ENCODE assay signal across 20 cellular contexts in the genomic region with DNA sequence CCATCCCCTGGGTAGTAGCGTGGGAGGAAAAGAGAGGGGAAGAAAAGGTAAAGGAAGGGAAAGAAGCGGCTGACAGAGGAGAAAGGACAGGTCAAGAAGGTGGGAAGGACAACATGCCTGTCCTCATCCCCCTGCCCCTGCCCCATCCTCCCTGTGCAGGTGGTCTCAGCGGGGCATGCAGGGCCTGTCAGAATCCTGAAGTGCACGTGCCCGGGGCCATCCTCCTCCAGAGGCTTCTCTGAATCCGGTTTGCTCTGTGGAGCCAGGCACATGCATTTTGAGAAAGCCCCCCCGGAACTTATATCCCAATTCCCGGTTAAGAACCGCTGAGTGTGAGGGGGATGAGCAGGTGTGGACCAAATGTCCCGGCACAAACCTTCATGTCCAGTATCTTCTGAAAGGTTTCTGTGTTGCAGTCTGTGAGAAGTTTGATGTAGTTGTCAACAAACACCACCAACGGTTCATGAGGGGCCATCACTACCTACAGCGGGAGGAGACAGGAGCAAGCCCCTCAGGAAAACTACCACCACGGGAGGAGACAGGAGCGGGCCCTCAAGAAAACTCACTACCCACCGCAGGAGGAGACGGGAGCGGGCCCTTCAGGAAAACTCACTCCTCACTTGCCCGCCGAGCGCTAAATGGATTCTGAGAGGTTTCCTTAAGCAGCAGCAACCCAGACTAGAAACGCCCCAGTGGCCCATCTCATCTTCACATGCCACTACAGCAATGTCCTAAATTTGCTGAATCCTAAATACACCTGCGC.
"Had no signal": no experiment of that assay in that cellular context is flagged by ENCODE, and none has a peak within 500 bp of the region (broad histone marks: within the 10 kb centered on the region; RNA-seq: fewer than 3 reads in every experiment).

No MANE protein-coding gene starts in this region.

- H3K27ac ChIP-seq: coronary artery had no signal

- H3K27ac Mint-ChIP-seq: activated CD4-positive, alpha-beta T cell treated with anti-CD3 and anti-CD28 coated beads, Interleukin-2, amount 10 ng/mL, durations not matched to agents 24 days and 14 days; activated naive CD8-positive, alpha-beta T cell treated with anti-CD3 and anti-CD28 coated beads for 36 hours; activated T-cell treated with anti-CD3 and anti-CD28 coated beads, Interleukin-2, amount 50 U/mL, for 24 hours; stimulated activated naive CD8-positive, alpha-beta T cell treated with anti-CD3 and anti-CD28 coated beads, Interleukin-15, Interleukin-2, amounts not matched to agents 100 ng/mL and 50 ng/mL, for 24 hours had no signal

- H3K4me3 Mint-ChIP-seq: activated CD4-positive, alpha-beta T cell treated with anti-CD3 and anti-CD28 coated beads, Interleukin-2, amount 10 ng/mL, durations not matched to agents 24 days and 14 days; activated CD8-positive, alpha-beta T cell treated with anti-CD3 and anti-CD28 coated beads, Interleukin-2, amount 10 ng/mL, durations not matched to agents 7 days and 5 days; activated naive CD8-positive, alpha-beta T cell treated with anti-CD3 and anti-CD28 coated beads for 36 hours; activated T-cell treated with anti-CD3 and anti-CD28 coated beads, Interleukin-2, amount 50 U/mL, for 24 hours; activated T-helper 17 cell treated with anti-CD3 and anti-CD28 coated beads, Interleukin-2, amount 50 U/mL, for 72 hours; naive B cell; stimulated activated naive CD8-positive, alpha-beta T cell treated with anti-CD3 and anti-CD28 coated beads, Interleukin-15, Interleukin-2, amounts not matched to agents 100 ng/mL and 50 ng/mL, for 24 hours had no signal

- H3K27me3 ChIP-seq: heart right ventricle, thyroid gland had no signal

- ATAC-seq: activated CD8-positive, alpha-beta T cell treated with anti-CD3 and anti-CD28 coated beads, Interleukin-2, amount 10 ng/mL, durations not matched to agents 7 days and 5 days; activated T-helper 17 cell treated with anti-CD3 and anti-CD28 coated beads, Interleukin-2, amount 50 U/mL, for 72 hours had no signal

- DNase-seq: activated CD4-positive, alpha-beta T cell treated with anti-CD3 and anti-CD28 coated beads, Interleukin-2, amount 10 ng/mL, durations not matched to agents 24 days and 14 days; activated CD8-positive, alpha-beta memory T cell treated with anti-CD3 and anti-CD28 coated beads, Interleukin-2, amount 50 U/mL, for 4 hours; activated CD8-positive, alpha-beta T cell treated with anti-CD3 and anti-CD28 coated beads, Interleukin-2, amount 10 ng/mL, durations not matched to agents 7 days and 5 days; activated naive CD8-positive, alpha-beta T cell treated with anti-CD3 and anti-CD28 coated beads for 36 hours; activated T-cell treated with anti-CD3 and anti-CD28 coated beads, Interleukin-2, amount 50 U/mL, for 24 hours; cerebellar nuclear complex; foreskin fibroblast; heart right ventricle; islet precursor cell; left cardiac atrium; naive B cell; retina; stimulated activated CD4-positive, alpha-beta T cell treated with anti-CD3 and anti-CD28 coated beads, Interleukin-12 subunit alpha, Interleukin-12 subunit beta, amount 100 ng/mL, for 4 hours; stimulated activated CD4-positive, alpha-beta T cell treated with anti-CD3 and anti-CD28 coated beads, Interleukin-4, amount 100 ng/mL, for 4 hours; substantia nigra; T-helper 9 cell; thyroid gland had no signal

- H3K4me3 ChIP-seq: coronary artery, heart right ventricle, thyroid gland had no signal

- H3K27me3 Mint-ChIP-seq: activated CD4-positive, alpha-beta T cell treated with anti-CD3 and anti-CD28 coated beads, Interleukin-2, amount 10 ng/mL, durations not matched to agents 24 days and 14 days; activated naive CD8-positive, alpha-beta T cell treated with anti-CD3 and anti-CD28 coated beads for 36 hours; activated T-cell treated with anti-CD3 and anti-CD28 coated beads, Interleukin-2, amount 50 U/mL, for 24 hours; activated T-helper 17 cell treated with anti-CD3 and anti-CD28 coated beads, Interleukin-2, amount 50 U/mL, for 72 hours; naive B cell; stimulated activated naive CD8-positive, alpha-beta T cell treated with anti-CD3 and anti-CD28 coated beads, Interleukin-15, Interleukin-2, amounts not matched to agents 100 ng/mL and 50 ng/mL, for 24 hours had no signal

- H3K9me3 ChIP-seq: heart right ventricle, thyroid gland had no signal

- H3K4me1 Mint-ChIP-seq: activated naive CD8-positive, alpha-beta T cell treated with anti-CD3 and anti-CD28 coated beads for 36 hours; naive B cell had no signal

- H3K9me3 Mint-ChIP-seq: activated CD4-positive, alpha-beta T cell treated with anti-CD3 and anti-CD28 coated beads, Interleukin-2, amount 10 ng/mL, durations not matched to agents 24 days and 14 days; activated naive CD8-positive, alpha-beta T cell treated with anti-CD3 and anti-CD28 coated beads for 36 hours; activated T-cell treated with anti-CD3 and anti-CD28 coated beads, Interleukin-2, amount 50 U/mL, for 24 hours; activated T-helper 17 cell treated with anti-CD3 and anti-CD28 coated beads, Interleukin-2, amount 50 U/mL, for 72 hours; naive B cell; stimulated activated naive CD8-positive, alpha-beta T cell treated with anti-CD3 and anti-CD28 coated beads, Interleukin-15, Interleukin-2, amounts not matched to agents 100 ng/mL and 50 ng/mL, for 24 hours had no signal
